ENCODE assay signal across 23 cellular contexts in the genomic region with DNA sequence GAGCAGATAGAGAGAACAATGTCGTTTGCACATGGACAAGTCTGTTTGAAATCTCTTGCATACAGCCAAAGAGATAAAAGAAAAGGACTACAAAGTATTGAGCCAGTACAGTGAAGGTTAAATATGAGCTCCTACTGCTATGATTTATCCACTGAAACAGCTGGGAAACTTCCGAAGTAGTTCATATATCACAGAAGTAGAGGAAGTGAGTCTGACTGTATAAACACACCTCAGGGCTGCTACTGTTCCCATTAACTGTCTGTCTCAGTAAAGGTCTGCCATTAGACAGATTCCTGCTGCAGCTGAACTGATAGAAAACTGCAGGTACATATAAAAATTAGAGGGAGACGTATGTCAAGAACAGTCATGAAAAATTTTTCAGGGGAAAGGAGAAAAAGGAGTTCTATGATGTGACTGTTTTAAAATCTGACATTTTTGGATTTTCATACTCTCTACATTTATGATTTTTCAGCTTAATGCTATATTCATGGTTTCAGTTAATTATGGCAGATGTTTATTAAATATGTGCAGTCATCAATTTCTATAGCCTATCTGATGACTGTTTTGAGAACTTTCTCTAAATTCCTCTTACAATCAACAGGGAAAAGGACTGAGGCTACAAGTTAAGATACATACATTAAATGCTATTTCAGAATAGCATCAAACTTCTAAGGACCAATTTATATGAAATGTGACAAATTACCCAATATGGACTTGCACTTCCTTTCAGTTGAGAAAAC.
DNase-seq lines count a peak whose midpoint lies in the region; FAIRE-seq and TF ChIP-seq lines count a peak whose summit lies in the region.
"Had no signal": no experiment of that assay in that cellular context is flagged by ENCODE, and none has a peak within 500 bp of the region (broad histone marks: within the 10 kb centered on the region; RNA-seq: fewer than 3 reads in every experiment).

No MANE protein-coding gene starts in this region.

- FAIRE-seq in HTR-8/SVneo (lab: Jason Lieb, UNC): no peak
- FAIRE-seq: endometrium, urothelium cell line had no signal

- no peak for TF ChIP-seq POLR2A in tibial nerve (IDR thresholded peaks at IDR 0.05)

- no peak overlapping the region for H2AK5ac ChIP-seq in mesenchymal stem cell (ENCODE audit: low read length, severe bottlenecking)

- H3K18ac ChIP-seq in mesenchymal stem cell (ENCODE audit: low read depth in 1 of 2, low read length in 2 of 2): no peak overlapping the region

- no peak overlapping the region for H3K23ac ChIP-seq in mesenchymal stem cell (ENCODE audit: low read length in 2 of 2)

- DNase-seq in NCI-H2227 treated with DMSO at 0.1 percent for 48 hours (lab: John Stamatoyannopoulos, UW): peak; percentile 56
- no peak for DNase-seq in NCI-H2227 (lab: John Stamatoyannopoulos, UW; ENCODE audit: unreplicated experiment)
- DNase-seq in HTR-8/SVneo (ENCODE audit: insufficient read length, low spot score): peak; percentile 2
- peak; percentile 12 for DNase-seq in brain microvascular endothelial cell
- DNase-seq in mesenchymal stem cell: peak; percentile 23
- no peak for DNase-seq in tibial nerve (ENCODE audit: low spot score in 2 of 2)
- DNase-seq in NCI-H2171 treated with DMSO at 0.1 percent for 48 hours (lab: John Stamatoyannopoulos, UW): no peak
- DNase-seq in GM23248: no peak
- DNase-seq: activated CD4-positive, alpha-beta T cell treated with anti-CD3 and anti-CD28 coated beads, Interleukin-2, amount 50 U/mL, for 1 hour; activated CD8-positive, alpha-beta memory T cell treated with anti-CD3 and anti-CD28 coated beads, Interleukin-2, amount 50 U/mL, for 4 hours; Caco-2; EL; head of caudate nucleus; KBM-7; NCI-H1694 treated with DMSO at 0.1 percent for 48 hours; NCI-H446; posterior cingulate gyrus; substantia nigra had no signal

- H3F3A ChIP-seq in GM23248 (ENCODE audit: insufficient read depth): no peaks in the 10 kb centered on the region

- TF ChIP-seq EP300 in tibial nerve (IDR thresholded peaks at IDR 0.05): no peak

- H3K14ac ChIP-seq in mesenchymal stem cell (ENCODE audit: low read length in 2 of 2): no peak overlapping the region

- H3K4me1 ChIP-seq in mesenchymal stem cell (ENCODE audit: control insufficient read depth, insufficient read depth, low read depth, low read length): no peaks in the 10 kb centered on the region
- no peaks in the 10 kb centered on the region for H3K4me1 ChIP-seq in tibial nerve
- H3K4me1 ChIP-seq in GM23248 (ENCODE audit: insufficient read depth): no peaks in the 10 kb centered on the region
- H3K4me1 ChIP-seq: BLaER1 treated with 17β-estradiol and CSF1 and Interleukin-3, amounts not matched to agents 10 nM and 100 nM; Caco-2 had no signal

- no peak overlapping the region for H4K91ac ChIP-seq in mesenchymal stem cell (ENCODE audit: low read length)

- no peak overlapping the region for H3K27ac ChIP-seq in brain microvascular endothelial cell
- H3K27ac ChIP-seq in mesenchymal stem cell (ENCODE audit: low read length, poor library complexity, severe bottlenecking): peak overlapping the region; percentile 40
- no peak overlapping the region for H3K27ac ChIP-seq in tibial nerve
- no peak overlapping the region for H3K27ac ChIP-seq in GM23248
- H3K27ac ChIP-seq: BLaER1 treated with 17β-estradiol and CSF1 and Interleukin-3, amounts not matched to agents 10 nM and 100 nM; coronary artery; RWPE1 had no signal

- TF ChIP-seq CTCF in brain microvascular endothelial cell (IDR thresholded peaks at IDR 0.05; ENCODE audit: low read depth, low read length, missing control alignments) (no peak), tibial nerve (IDR thresholded peaks at IDR 0.05) (no peak)

- H4K8ac ChIP-seq in mesenchymal stem cell (ENCODE audit: low read length): no peak overlapping the region

- H3K9me2 ChIP-seq in GM23248 (ENCODE audit: insufficient read depth): no peaks in the 10 kb centered on the region

- no peaks in the 10 kb centered on the region for H4K20me1 ChIP-seq in GM23248 (ENCODE audit: insufficient read depth)
- H4K20me1 ChIP-seq: BLaER1 treated with 17β-estradiol and CSF1 and Interleukin-3, amounts not matched to agents 10 nM and 100 nM had no signal

- H3K4me2 ChIP-seq in mesenchymal stem cell (ENCODE audit: low read length, poor library complexity, severe bottlenecking) (no peak overlapping the region), GM23248 (ENCODE audit: unreplicated experiment) (no peak overlapping the region)
- H3K4me2 ChIP-seq: BLaER1 treated with 17β-estradiol and CSF1 and Interleukin-3, amounts not matched to agents 10 nM and 100 nM had no signal

- in situ Hi-C loops in brain microvascular endothelial cell (cut with HindIII; ENCODE audit: low pct_ligation_motif_present, low sequenced_read_pairs): no loop called here
- in situ Hi-C loops in GM23248 (cut with MboI): loop anchor here (25.0 kb wide), 1 partner anchor 363 kb away; a partner anchor contains a TSS

- 26% methylated on average over 3 of the region's 3 CpGs for WGBS in mesenchymal stem cell
- whole genome bisulfite sequencing in tibial nerve, 2 donors: 41% methylated on average over 3 of the region's 3 CpGs
- WGBS in GM23248 (ENCODE audit: low coverage in 1 of 2, low lambda C conversion rate in 2 of 2, missing lambda C conversion rate in 2 of 2), 2 experiments: 3% methylated on average over 3 of the region's 3 CpGs

- no peak overlapping the region for H2BK120ac ChIP-seq in mesenchymal stem cell (ENCODE audit: low read depth, low read length)

- H2BK15ac ChIP-seq in mesenchymal stem cell (ENCODE audit: low read depth, poor library complexity, severe bottlenecking): no peak overlapping the region

- no peaks in the 10 kb centered on the region for H3K79me1 ChIP-seq in mesenchymal stem cell (replicated peaks; ENCODE audit: low read length, poor library complexity, severe bottlenecking)

- H2BK5ac ChIP-seq in mesenchymal stem cell (ENCODE audit: low read depth, low read length, poor library complexity, severe bottlenecking): no peak overlapping the region

- no peaks in the 10 kb centered on the region for H3K27me3 ChIP-seq in brain microvascular endothelial cell (replicated peaks)
- no peaks in the 10 kb centered on the region for H3K27me3 ChIP-seq in mesenchymal stem cell (ENCODE audit: control insufficient read depth in 1 of 2, insufficient read depth in 1 of 2, low read length in 2 of 2)
- no peaks in the 10 kb centered on the region for H3K27me3 ChIP-seq in tibial nerve
- peaks cover 12% of the 10 kb centered on the region; the same call in 1 of the 2 replicates for H3K27me3 ChIP-seq in GM23248 (replicated peaks; ENCODE audit: insufficient read depth)
- H3K27me3 ChIP-seq: BLaER1 treated with 17β-estradiol and CSF1 and Interleukin-3, amounts not matched to agents 10 nM and 100 nM had no signal

- H3K36me3 ChIP-seq in brain microvascular endothelial cell (replicated peaks) (no peaks in the 10 kb centered on the region), mesenchymal stem cell (ENCODE audit: control insufficient read depth in 1 of 2, insufficient read depth in 2 of 2, low read depth in 1 of 2, low read length in 2 of 2) (no peaks in the 10 kb centered on the region), tibial nerve (no peaks in the 10 kb centered on the region), GM23248 (ENCODE audit: low read depth) (no peaks in the 10 kb centered on the region)
- H3K36me3 ChIP-seq: BLaER1 treated with 17β-estradiol and CSF1 and Interleukin-3, amounts not matched to agents 10 nM and 100 nM had no signal

- H3K9me3 ChIP-seq in mesenchymal stem cell (ENCODE audit: control insufficient read depth, low read length) (peaks cover 7% of the 10 kb centered on the region), tibial nerve (peaks cover 0 to 7% (median 0%) of the 10 kb centered on the region in 4 donors), GM23248 (ENCODE audit: low read depth) (no peaks in the 10 kb centered on the region)

- H3K79me2 ChIP-seq in GM23248 (ENCODE audit: insufficient read depth): no peaks in the 10 kb centered on the region

- H3K4me3 ChIP-seq in brain microvascular endothelial cell (ENCODE audit: low read depth, low read length): no peak overlapping the region
- no peak overlapping the region for H3K4me3 ChIP-seq in mesenchymal stem cell (ENCODE audit: insufficient read depth in 1 of 2, low read depth in 1 of 2, low read length in 2 of 2)
- no peak overlapping the region for H3K4me3 ChIP-seq in tibial nerve
- no peak overlapping the region for H3K4me3 ChIP-seq in GM23248
- H3K4me3 ChIP-seq: BLaER1 treated with 17β-estradiol and CSF1 and Interleukin-3, amounts not matched to agents 10 nM and 100 nM; coronary artery had no signal

- H3K9ac ChIP-seq in mesenchymal stem cell (ENCODE audit: low read length) (no peak overlapping the region), GM23248 (no peak overlapping the region)
- H3K9ac ChIP-seq: BLaER1 treated with 17β-estradiol and CSF1 and Interleukin-3, amounts not matched to agents 10 nM and 100 nM had no signal

- H3K4ac ChIP-seq in mesenchymal stem cell (ENCODE audit: low read depth in 1 of 2, low read length in 2 of 2): no peak overlapping the region

- H2AFZ ChIP-seq in mesenchymal stem cell (ENCODE audit: low read depth, low read length) (no peak overlapping the region), GM23248 (no peak overlapping the region)

- no peak overlapping the region for H2BK12ac ChIP-seq in mesenchymal stem cell (ENCODE audit: low read length in 2 of 2)

Comparison
In these comparisons a context has a peak if more than half of its experiments do, and no peak if none do; other contexts are left out.
1. DNase-seq: peak in NCI-H2227 treated with DMSO at 0.1 percent for 48 hours (single experiment), HTR-8/SVneo (single experiment), brain microvascular endothelial cell (single experiment) and mesenchymal stem cell (single experiment); none in NCI-H2227 (single experiment), tibial nerve (0 of 2), NCI-H2171 treated with DMSO at 0.1 percent for 48 hours (single experiment) and GM23248 (single experiment).